7 cellular contexts compared by ENCODE assay signal in genomic region chr19:37292998-37293939, GRCh38.
DNase-seq lines count a peak whose midpoint lies in the region; ATAC-seq and TF ChIP-seq lines count a peak whose summit lies in the region.
"Not testable (repeated sequence)": the region's sequence is repeated elsewhere in the genome, so short reads cannot be mapped to it uniquely, and the experiment has no call there.

No MANE protein-coding gene starts in this region.

- POLR2A ChIA-PET in activated naive CD8-positive, alpha-beta T cell treated with anti-CD3 and anti-CD28 coated beads, Interleukin-2, amount 10 ng/mL, durations not matched to agents 7 days and 5 days (lab: Charles Lee) = not testable (repeated sequence)

- not testable (repeated sequence) for H3K27me3 Mint-ChIP-seq in activated naive CD8-positive, alpha-beta T cell treated with anti-CD3 and anti-CD28 coated beads, Interleukin-2, amount 10 ng/mL, durations not matched to agents 7 days and 5 days; memory B cell

- not testable (repeated sequence) for H3K4me1 ChIP-seq in heart right ventricle, psoas muscle

- peak; percentile 62 for DNase-seq in WERI-Rb-1
- peak; percentile 85 for DNase-seq in activated CD8-positive, alpha-beta memory T cell treated with anti-CD3 and anti-CD28 coated beads, Interleukin-2, amount 50 U/mL, for 48 hours
- peak; percentile 63 for DNase-seq in activated naive CD8-positive, alpha-beta T cell treated with anti-CD3 and anti-CD28 coated beads, Interleukin-2, amount 10 ng/mL, durations not matched to agents 7 days and 5 days
- DNase-seq in heart right ventricle = peak; percentile 41 to 70
- DNase-seq in memory B cell (ENCODE audit: low spot score in 2 of 2) = peak; percentile 53 to 68
- DNase-seq in psoas muscle = peak; percentile 33 to 65
- DNase-seq in stimulated activated effector memory CD8-positive, alpha-beta T cell treated with anti-CD3 and anti-CD28 coated beads, Interleukin-12 subunit alpha, Interleukin-12 subunit beta, amount 100 ng/mL, for 72 hours (ENCODE audit: low spot score in 2 of 2) = peak; percentile 19 to 43

- not testable (repeated sequence) for H3K36me3 Mint-ChIP-seq in activated naive CD8-positive, alpha-beta T cell treated with anti-CD3 and anti-CD28 coated beads, Interleukin-2, amount 10 ng/mL, durations not matched to agents 7 days and 5 days; memory B cell; stimulated activated effector memory CD8-positive, alpha-beta T cell treated with anti-CD3 and anti-CD28 coated beads, Interleukin-12 subunit alpha, Interleukin-12 subunit beta, amount 100 ng/mL, for 72 hours

- H3K4me3 Mint-ChIP-seq in activated naive CD8-positive, alpha-beta T cell treated with anti-CD3 and anti-CD28 coated beads, Interleukin-2, amount 10 ng/mL, durations not matched to agents 7 days and 5 days; memory B cell; stimulated activated effector memory CD8-positive, alpha-beta T cell treated with anti-CD3 and anti-CD28 coated beads, Interleukin-12 subunit alpha, Interleukin-12 subunit beta, amount 100 ng/mL, for 72 hours: not testable (repeated sequence)

- TF ChIP-seq CTCF in WERI-Rb-1 (IDR thresholded peaks at IDR 0.05; ENCODE audit: low read depth, low read length); heart right ventricle (IDR thresholded peaks at IDR 0.05); psoas muscle (IDR thresholded peaks at IDR 0.05): not testable (repeated sequence)

- not testable (repeated sequence) for H3K27ac ChIP-seq in WERI-Rb-1, heart right ventricle, psoas muscle

- not testable (repeated sequence) for H3K27ac Mint-ChIP-seq in activated naive CD8-positive, alpha-beta T cell treated with anti-CD3 and anti-CD28 coated beads, Interleukin-2, amount 10 ng/mL, durations not matched to agents 7 days and 5 days; memory B cell; stimulated activated effector memory CD8-positive, alpha-beta T cell treated with anti-CD3 and anti-CD28 coated beads, Interleukin-12 subunit alpha, Interleukin-12 subunit beta, amount 100 ng/mL, for 72 hours

- not testable (repeated sequence) for H3K4me3 ChIP-seq in WERI-Rb-1 (ENCODE audit: low read depth, low read length); heart right ventricle; psoas muscle

- not testable (repeated sequence) for H3K36me3 ChIP-seq in WERI-Rb-1; heart right ventricle; psoas muscle (ENCODE audit: insufficient read depth in 1 of 2, low read depth in 1 of 2)

- ATAC-seq in activated naive CD8-positive, alpha-beta T cell treated with anti-CD3 and anti-CD28 coated beads, Interleukin-2, amount 10 ng/mL, durations not matched to agents 7 days and 5 days (ENCODE audit: low read depth); heart right ventricle; memory B cell (ENCODE audit: low read depth); psoas muscle; stimulated activated effector memory CD8-positive, alpha-beta T cell treated with anti-CD3 and anti-CD28 coated beads, Interleukin-12 subunit alpha, Interleukin-12 subunit beta, amount 100 ng/mL, for 72 hours: not testable (repeated sequence)

- intact Hi-C loops in heart right ventricle (cut with DNase I); psoas muscle (cut with DNase I): not testable (repeated sequence)

- H3K9me3 ChIP-seq in WERI-Rb-1 (ENCODE audit: severe bottlenecking) (peaks cover 12% of the 10 kb centered on the region), heart right ventricle (peaks cover 0 to 18% (median 3%) of the 10 kb centered on the region in 11 donors), psoas muscle (peaks cover 13% of the 10 kb centered on the region)

- not testable (repeated sequence) for H3K27me3 ChIP-seq in WERI-Rb-1 (ENCODE audit: insufficient read depth, low read depth, severe bottlenecking); heart right ventricle; psoas muscle (ENCODE audit: insufficient read depth in 3 of 3, low read length in 2 of 3)

- 95 to 96% methylated on average over 41 to 45 of the region's 63 CpGs for WGBS in heart right ventricle, 2 donors
- 95 to 98% (median 95%) methylated on average over 35 to 48 of the region's 63 CpGs for WGBS in psoas muscle, 3 donors

- not testable (repeated sequence) for H3K4me1 Mint-ChIP-seq in activated naive CD8-positive, alpha-beta T cell treated with anti-CD3 and anti-CD28 coated beads, Interleukin-2, amount 10 ng/mL, durations not matched to agents 7 days and 5 days; memory B cell; stimulated activated effector memory CD8-positive, alpha-beta T cell treated with anti-CD3 and anti-CD28 coated beads, Interleukin-12 subunit alpha, Interleukin-12 subunit beta, amount 100 ng/mL, for 72 hours

- H3K9me3 Mint-ChIP-seq in activated naive CD8-positive, alpha-beta T cell treated with anti-CD3 and anti-CD28 coated beads, Interleukin-2, amount 10 ng/mL, durations not matched to agents 7 days and 5 days; memory B cell; stimulated activated effector memory CD8-positive, alpha-beta T cell treated with anti-CD3 and anti-CD28 coated beads, Interleukin-12 subunit alpha, Interleukin-12 subunit beta, amount 100 ng/mL, for 72 hours: not testable (repeated sequence)

Comparison
In these comparisons a context has a peak if more than half of its experiments do, and no peak if none do; other contexts are left out.
1. DNase-seq: peak in every context shown above with its lines; median percentile 85 in activated CD8-positive, alpha-beta memory T cell treated with anti-CD3 and anti-CD28 coated beads, Interleukin-2, amount 50 U/mL, for 48 hours; 63 in activated naive CD8-positive, alpha-beta T cell treated with anti-CD3 and anti-CD28 coated beads, Interleukin-2, amount 10 ng/mL, durations not matched to agents 7 days and 5 days; 62 in WERI-Rb-1; 60 in memory B cell; 56 in heart right ventricle; 49 in psoas muscle; 31 in stimulated activated effector memory CD8-positive, alpha-beta T cell treated with anti-CD3 and anti-CD28 coated beads, Interleukin-12 subunit alpha, Interleukin-12 subunit beta, amount 100 ng/mL, for 72 hours.